ENCODE assay signal across 1 cellular context in the genomic region with DNA sequence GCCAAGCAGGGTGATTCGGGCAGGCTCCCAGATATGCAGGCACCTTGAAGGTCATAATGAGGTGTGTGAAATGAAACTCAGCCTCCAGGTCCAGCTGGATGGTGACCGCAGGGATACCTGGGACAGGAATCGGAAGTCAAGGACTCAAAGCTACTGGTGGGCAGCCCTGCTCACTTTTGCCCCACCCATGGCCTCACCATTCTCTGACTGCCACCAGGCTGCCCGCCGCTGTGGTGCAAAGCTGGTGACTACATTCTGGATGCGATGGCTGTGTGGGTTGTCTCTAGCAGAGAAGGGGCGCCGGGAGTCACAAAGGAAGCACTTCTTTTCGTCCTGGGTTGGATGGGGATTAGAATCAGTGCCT.
TF ChIP-seq lines count a peak whose summit lies in the region.

No MANE protein-coding gene starts in this region.

TF ChIP-seq in endothelial cell of umbilical vein, 7 proteins besides CTCF, POLR2A, EP300 and RAD21:
- TF ChIP-seq MAX (IDR thresholded peaks at IDR 0.05; ENCODE audit: insufficient read depth, insufficient read length) (no peak), JUN (IDR thresholded peaks at IDR 0.05; ENCODE audit: borderline replicate concordance, insufficient read depth, insufficient read length, low read depth) (no peak), GATA2 (IDR thresholded peaks at IDR 0.05; ENCODE audit: insufficient read depth, insufficient read length, low read depth, low read length) (no peak), EZH2 (IDR thresholded peaks at IDR 0.05; ENCODE audit: borderline replicate concordance, low read depth, low read length, severe bottlenecking) (no peak), FOS (IDR thresholded peaks at IDR 0.05; ENCODE audit: borderline replicate concordance, insufficient read depth, low read length) (no peak), MYC (IDR thresholded peaks at IDR 0.05; ENCODE audit: low read depth, low read length) (no peak), POLR2AphosphoS5 (IDR thresholded peaks at IDR 0.05; ENCODE audit: insufficient read depth, low read depth, low read length) (no peak)
